10 cellular contexts compared by ENCODE assay signal in genomic region chr12:27012239-27012981, GRCh38. TPM values are rescaled to one million over a fixed set of nuclear protein-coding genes. Genes with fewer than 3 reads are reported as not detected.
DNase-seq lines count a peak whose midpoint lies in the region; ATAC-seq, FAIRE-seq and TF ChIP-seq lines count a peak whose summit lies in the region.
"Had no signal": no experiment of that assay in that cellular context is flagged by ENCODE, and none has a peak within 500 bp of the region (broad histone marks: within the 10 kb centered on the region; RNA-seq: fewer than 3 reads in every experiment).

No MANE protein-coding gene starts in this region.

- in situ Hi-C loops in ACHN (cut with HindIII; ENCODE audit: low pct_ligation_motif_present, low pct_unique_long_range_greater_than_20kb, low sequenced_read_pairs), result no loop called here

- RAD21 ChIA-PET in HCT116 (lab: Charles Lee; ENCODE audit: low non-redundant PET in 1 of 2, low total read pairs in 2 of 2, uncharacterized antibody in 2 of 2, unreplicated experiment in 2 of 2), result no interaction called here

- TF ChIP-seq CTCF in HCT116 (IDR thresholded peaks at IDR 0.05 in 2 of 3, conservative IDR thresholded peaks at IDR 0.05 in 1 of 3; ENCODE audit: borderline replicate concordance in 1 of 3, insufficient read depth in 1 of 3, low read depth in 2 of 3, low read length in 2 of 3) (no peak), kidney (IDR thresholded peaks at IDR 0.05; ENCODE audit: borderline replicate concordance, extremely low read depth, insufficient read depth) (no peak), D721Med (IDR thresholded peaks at IDR 0.05; ENCODE audit: insufficient read depth, missing control alignments) (no peak)

- no peaks in the 10 kb centered on the region for H4K20me1 ChIP-seq in HCT116 (ENCODE audit: insufficient read depth)

- no peak for TF ChIP-seq POLR2A in HCT116 (IDR thresholded peaks at IDR 0.05; ENCODE audit: borderline replicate concordance, extremely low read depth, insufficient read depth, insufficient read length)

- H3K9me3 Mint-ChIP-seq in activated CD4-positive, alpha-beta memory T cell treated with anti-CD3 and anti-CD28 coated beads, Interleukin-2, amount 10 ng/mL, durations not matched to agents 7 days and 5 days, result no peaks in the 10 kb centered on the region

- no peak for FAIRE-seq in kidney (lab: Jason Lieb, UNC)
- no peak for FAIRE-seq in D721Med (lab: Jason Lieb, UNC)
- FAIRE-seq: TTC549 had no signal

- CTCF ChIA-PET in HCT116 (lab: Charles Lee), result no interaction called here
- CTCF ChIA-PET in activated CD4-positive, alpha-beta memory T cell treated with anti-CD3 and anti-CD28 coated beads, Interleukin-2, amount 10 ng/mL, durations not matched to agents 7 days and 5 days (lab: Charles Lee), result interaction anchor here (0.6 to 6.3 kb wide), 10 partner anchors 11 to 1438 kb away, joined by 3 to 101 read pairs (median 6); partner anchors contain the start of genes ITPR2, MED21 and STK38L

- H3K27me3 ChIP-seq in ACC112 (ENCODE audit: insufficient read depth, low read length) (no peaks in the 10 kb centered on the region), HCT116 (ENCODE audit: insufficient read depth, low read length) (no peaks in the 10 kb centered on the region)

- H3K4me1 Mint-ChIP-seq in activated CD4-positive, alpha-beta memory T cell treated with anti-CD3 and anti-CD28 coated beads, Interleukin-2, amount 10 ng/mL, durations not matched to agents 7 days and 5 days, result peaks cover 64% of the 10 kb centered on the region

- no peaks in the 10 kb centered on the region for H3K9me2 ChIP-seq in HCT116 (ENCODE audit: insufficient read depth)

- no peaks in the 10 kb centered on the region for H3K27me3 Mint-ChIP-seq in activated CD4-positive, alpha-beta memory T cell treated with anti-CD3 and anti-CD28 coated beads, Interleukin-2, amount 10 ng/mL, durations not matched to agents 7 days and 5 days

- no peak overlapping the region for H3K9ac ChIP-seq in HCT116 (ENCODE audit: low read length)
- peak overlapping the region in 1 of 2 donors; percentile 51 for H3K9ac ChIP-seq in kidney (ENCODE audit: low read length in 2 of 2)

- POLR2A ChIA-PET in HCT116 (lab: Charles Lee), result no interaction called here
- POLR2A ChIA-PET in activated CD4-positive, alpha-beta memory T cell treated with anti-CD3 and anti-CD28 coated beads, Interleukin-2, amount 10 ng/mL, durations not matched to agents 7 days and 5 days (lab: Charles Lee), result interaction anchor here (1.2 to 4.5 kb wide), 7 partner anchors 10 to 180 kb away, joined by 3 to 24 read pairs (median 10); partner anchors contain the start of genes FGFR1OP2, ITPR2 and MED21

- H3K4me2 ChIP-seq in HCT116 (ENCODE audit: low read length), result peak overlapping the region; percentile 99; the same call in 1 of the 2 replicates

- DNase-seq in HCT116 (ENCODE audit: low read depth, low spot score) (no peak), kidney (no peak), D721Med (ENCODE audit: insufficient read length, low spot score) (no peak), NCI-H446 treated with DMSO at 0.1 percent for 48 hours (lab: John Stamatoyannopoulos, UW) (no peak), ACHN (no peak), NCI-H1048 (lab: John Stamatoyannopoulos, UW) (no peak)
- no peak for DNase-seq in activated CD4-positive, alpha-beta memory T cell treated with anti-CD3 and anti-CD28 coated beads, Interleukin-2, amount 10 ng/mL, durations not matched to agents 7 days and 5 days
- DNase-seq: effector CD4-positive, alpha-beta T cell had no signal

- H3K36me3 Mint-ChIP-seq in activated CD4-positive, alpha-beta memory T cell treated with anti-CD3 and anti-CD28 coated beads, Interleukin-2, amount 10 ng/mL, durations not matched to agents 7 days and 5 days (ENCODE audit: low read depth), result peaks cover 16% of the 10 kb centered on the region

- intact Hi-C loops in HCT116 (cut with micrococcal nuclease), result loop anchor here (5.0 to 10.0 kb wide), 2 partner anchors 75 to 692 kb away; partner anchors contain the start of genes FGFR1OP2 and INTS13
- intact Hi-C loops in kidney (cut with DNase I), result no loop called here

- H3K4me3 ChIP-seq in ACC112 (ENCODE audit: low read depth, low read length), result peak overlapping the region; percentile 24; the same call in 1 of the 2 replicates
- H3K4me3 ChIP-seq in HCT116 (replicated peaks in 1 of 2; ENCODE audit: low read depth in 1 of 2, low read length in 2 of 2), result no peak overlapping the region
- peak overlapping the region; percentile 31 to 83 for H3K4me3 ChIP-seq in kidney (ENCODE audit: low read length in 2 of 2)

- peaks cover 32% of the 10 kb centered on the region for H3K79me2 ChIP-seq in ACC112 (ENCODE audit: control insufficient read depth, insufficient read depth, low read length, unreplicated experiment)
- peaks cover 48% of the 10 kb centered on the region for H3K79me2 ChIP-seq in HCT116 (ENCODE audit: insufficient read depth, low read length)

- no peaks in the 10 kb centered on the region for H3K36me3 ChIP-seq in ACC112 (ENCODE audit: insufficient read depth, low read length)
- no peaks in the 10 kb centered on the region; a peak in 1 of 4 replicates for H3K36me3 ChIP-seq in HCT116 (ENCODE audit: control insufficient read depth in 1 of 2, insufficient read depth in 2 of 2, low read length in 2 of 2)
- no peaks in the 10 kb centered on the region for H3K36me3 ChIP-seq in kidney (ENCODE audit: control insufficient read depth in 1 of 2, insufficient read depth in 2 of 2, low read length in 2 of 2)

- no peak for ATAC-seq in HCT116

- no peak overlapping the region for H2AFZ ChIP-seq in ACC112 (ENCODE audit: low read length, unreplicated experiment)
- no peak overlapping the region for H2AFZ ChIP-seq in HCT116 (ENCODE audit: low read depth, low read length, poor library complexity, severe bottlenecking)

- H3K27ac Mint-ChIP-seq in activated CD4-positive, alpha-beta memory T cell treated with anti-CD3 and anti-CD28 coated beads, Interleukin-2, amount 10 ng/mL, durations not matched to agents 7 days and 5 days, result no peak overlapping the region

- no peaks in the 10 kb centered on the region for H3K9me3 ChIP-seq in HCT116 (ENCODE audit: control insufficient read depth in 1 of 2, insufficient read depth in 1 of 2, low read depth in 1 of 2, low read length in 2 of 2)
- no peaks in the 10 kb centered on the region for H3K9me3 ChIP-seq in kidney (ENCODE audit: control insufficient read depth in 1 of 2, low read length in 2 of 2)

- peak overlapping the region; percentile 90 for H3K4me3 Mint-ChIP-seq in activated CD4-positive, alpha-beta memory T cell treated with anti-CD3 and anti-CD28 coated beads, Interleukin-2, amount 10 ng/mL, durations not matched to agents 7 days and 5 days

- no TSS peak for BruUV-seq in HCT116 (replicated peaks; lab: Mats Ljungman, UMichigan)

- no peak for TF ChIP-seq RAD21 in HCT116 (IDR thresholded peaks at IDR 0.05; ENCODE audit: low read depth)

- H3K27ac ChIP-seq in ACC112 (ENCODE audit: low read depth, low read length) (no peak overlapping the region), HCT116 (ENCODE audit: low read depth, low read length) (no peak overlapping the region), kidney (ENCODE audit: low read depth in 2 of 2, low read length in 2 of 2) (peak overlapping the region; percentile 87 to 97)

- H3K4me1 ChIP-seq in ACC112 (ENCODE audit: control insufficient read depth, insufficient read depth, low read length, unreplicated experiment) (peaks cover 39% of the 10 kb centered on the region), HCT116 (ENCODE audit: control insufficient read depth in 1 of 2, insufficient read depth in 2 of 2, low read length in 2 of 2) (peaks cover 18 to 34% of the 10 kb centered on the region in 2 experiments; a peak in 3 of 4 replicates), kidney (ENCODE audit: control insufficient read depth in 1 of 2, insufficient read depth in 1 of 2, low read depth in 1 of 2, low read length in 2 of 2) (peaks cover 12 to 23% of the 10 kb centered on the region in 2 donors)

TF ChIP-seq in HCT116, 20 proteins besides CTCF, POLR2A, EP300 and RAD21 (continues in another document):
- no peak for TF ChIP-seq ELF1 (IDR thresholded peaks at IDR 0.05; ENCODE audit: borderline replicate concordance, low read depth)
- TF ChIP-seq POLR2AphosphoS5 (IDR thresholded peaks at IDR 0.05; ENCODE audit: low read depth, low read length), result no peak
- TF ChIP-seq TCF7L2 (IDR thresholded peaks at IDR 0.05; ENCODE audit: borderline replicate concordance, extremely low read depth, insufficient read depth, insufficient read length), result no peak
- TF ChIP-seq ZNF274 (IDR thresholded peaks at IDR 0.05; ENCODE audit: low read depth, low read length), result no peak
- no peak for TF ChIP-seq EZH2 (IDR thresholded peaks at IDR 0.05)

RNA-seq across cellular contexts. Expression of gene TM7SF3, which starts 1.8 kb away (rescaled TPM):
- total RNA-seq in HCT116 (2021; ENCODE audit: unreplicated experiment) (46.5 TPM), kidney (63.1 TPM)
- polyA plus RNA-seq in HCT116 (2012), result 32.8 and 42.6 TPM in 2 replicates
- total RNA-seq in activated CD4-positive, alpha-beta memory T cell treated with anti-CD3 and anti-CD28 coated beads, Interleukin-2, amount 10 ng/mL, durations not matched to agents 7 days and 5 days, result 10 to 100 TPM; 33.6 to 35.7 TPM
- 70.1 TPM for polyA plus RNA-seq in kidney (ENCODE audit: insufficient read depth, low read depth, low replicate concordance)

RNA-seq across cellular contexts. Expression of gene MED21, which starts 9.9 kb away (rescaled TPM):
- 41.3 TPM for total RNA-seq in HCT116 (2021; ENCODE audit: unreplicated experiment)
- polyA plus RNA-seq in HCT116 (2012), result 25.4 and 25.8 TPM in 2 replicates
- 10 to 100 TPM; 40.1 to 41.1 TPM for total RNA-seq in activated CD4-positive, alpha-beta memory T cell treated with anti-CD3 and anti-CD28 coated beads, Interleukin-2, amount 10 ng/mL, durations not matched to agents 7 days and 5 days
- 57.1 TPM for total RNA-seq in kidney
- polyA plus RNA-seq in kidney (ENCODE audit: insufficient read depth, low read depth, low replicate concordance), result 39.5 TPM

Comparison
In these comparisons a context has a peak if more than half of its experiments do, and no peak if none do; other contexts are left out.
1. H3K27ac ChIP-seq: peak in kidney (2 of 2); none in ACC112 (single experiment) and HCT116 (single experiment).
2. H3K4me3 ChIP-seq: peak in ACC112 (single experiment) and kidney (2 of 2); none in HCT116 (0 of 2).